ENCODE assay signal across 27 cellular contexts in genomic region chr16:62751218-62751617, GRCh38.
"Had no signal": no experiment of that assay in that cellular context is flagged by ENCODE, and none has a peak within 500 bp of the region (broad histone marks: within the 10 kb centered on the region; RNA-seq: fewer than 3 reads in every experiment).

No MANE protein-coding gene starts in this region.

- ATAC-seq: activated CD8-positive, alpha-beta T cell treated with anti-CD3 and anti-CD28 coated beads, Interleukin-2, amount 10 ng/mL, durations not matched to agents 7 days and 5 days; activated naive CD4-positive, alpha-beta T cell treated with anti-CD3 and anti-CD28 coated beads, Interleukin-2, amount 50 U/mL, for 72 hours; heart right ventricle; left lobe of liver; lower lobe of right lung; mucosa of descending colon; pancreas; psoas muscle; stimulated activated naive CD8-positive, alpha-beta T cell treated with anti-CD3 and anti-CD28 coated beads, Interleukin-15, Interleukin-2, amounts not matched to agents 100 U/mL and 50 U/mL, for 24 hours; upper lobe of right lung had no signal

- H3K36me3 ChIP-seq: adrenal gland, ascending aorta, brain microvascular endothelial cell, heart right ventricle, lower lobe of right lung, pancreas, right atrium auricular region, spleen, upper lobe of right lung, WERI-Rb-1 had no signal

- H3K27ac ChIP-seq: adrenal gland, ascending aorta, brain microvascular endothelial cell, heart right ventricle, lower lobe of right lung, pancreas, psoas muscle, right atrium auricular region, spleen, upper lobe of right lung, WERI-Rb-1 had no signal

- H3K9me3 ChIP-seq: adrenal gland, ascending aorta, lower lobe of right lung, pancreas, psoas muscle, right atrium auricular region, upper lobe of right lung had no signal

- H3K4me3 ChIP-seq: adrenal gland, ascending aorta, heart right ventricle, lower lobe of right lung, mucosa of descending colon, pancreas, psoas muscle, right atrium auricular region, spleen, upper lobe of right lung had no signal

- H3K4me1 ChIP-seq: adrenal gland, ascending aorta, heart right ventricle, lower lobe of right lung, pancreas, psoas muscle, right atrium auricular region, spleen, upper lobe of right lung had no signal

- H3K27me3 ChIP-seq: adrenal gland, ascending aorta, brain microvascular endothelial cell, heart right ventricle, pancreas, right atrium auricular region, spleen, upper lobe of right lung had no signal

- DNase-seq: activated CD4-positive, alpha-beta T cell treated with anti-CD3 and anti-CD28 coated beads, Interleukin-2, amount 50 U/mL, for 1 hour; activated CD4-positive, CD25-positive, alpha-beta regulatory T cell treated with anti-CD3 and anti-CD28 coated beads, Interleukin-2, amount 50 U/mL, for 72 hours; activated CD8-positive, alpha-beta T cell treated with anti-CD3 and anti-CD28 coated beads, Interleukin-2, amount 10 ng/mL, durations not matched to agents 7 days and 5 days; activated gamma-delta T cell; adrenal gland; brain microvascular endothelial cell; caudate nucleus; dermis blood vessel endothelial cell; effector CD8-positive, alpha-beta T cell; erythroblast; foreskin fibroblast; heart right ventricle; lower lobe of right lung; mesendoderm; mucosa of descending colon; nephron progenitor cell; pancreas; psoas muscle; spleen; stimulated activated CD4-positive, alpha-beta T cell treated with anti-CD3 and anti-CD28 coated beads, Interleukin-4, amount 100 ng/mL, for 24 hours; stimulated activated naive CD8-positive, alpha-beta T cell treated with anti-CD3 and anti-CD28 coated beads, Interleukin-15, Interleukin-2, amounts not matched to agents 100 U/mL and 50 U/mL, for 24 hours; upper lobe of right lung; WERI-Rb-1 had no signal
